In the genomic region with DNA sequence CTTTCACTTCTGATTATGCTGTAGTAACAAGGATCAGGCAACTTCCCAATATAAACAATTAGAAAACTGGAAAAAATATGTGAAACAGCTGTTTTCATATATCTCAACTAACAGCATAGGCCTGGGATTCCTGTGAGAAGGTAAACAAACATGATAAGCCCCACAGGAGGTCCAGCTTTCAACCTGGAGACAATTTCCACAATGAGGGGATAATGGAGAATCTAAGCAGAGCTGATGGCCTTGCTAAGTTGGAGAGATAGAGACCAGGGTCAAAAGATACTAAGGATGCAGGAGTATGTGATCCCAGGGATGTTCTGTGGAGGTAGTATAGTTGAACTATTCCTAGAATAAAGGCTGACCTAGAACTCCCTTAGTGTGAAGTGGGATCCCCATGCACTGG, we compare ENCODE assay signal across 31 cellular contexts.
A peak's percentile ranks its signal among the peaks of the same experiment; 100 is the strongest.
DNase-seq lines count a peak whose midpoint lies in the region; ATAC-seq and TF ChIP-seq lines count a peak whose summit lies in the region.
"Had no signal": no experiment of that assay in that cellular context is flagged by ENCODE, and none has a peak within 500 bp of the region (broad histone marks: within the 10 kb centered on the region; RNA-seq: fewer than 3 reads in every experiment).

No MANE protein-coding gene starts in this region.

- no peak for ATAC-seq in GM18870 (IDR thresholded peaks at IDR 0.05; ENCODE audit: unreplicated experiment)
- ATAC-seq: A549; CD8-positive, alpha-beta T cell had no signal

- no peak overlapping the region for H3K23ac ChIP-seq in mesendoderm (ENCODE audit: low read length)

- POLR2A ChIA-PET in RWPE1 (lab: Yijun Ruan, JAX; ENCODE audit: low non-redundant PET), result no interaction called here

- TF ChIP-seq CTCF in endodermal cell (conservative IDR thresholded peaks at IDR 0.05), result no peak
- no peak for TF ChIP-seq CTCF in RWPE1 (conservative IDR thresholded peaks at IDR 0.05; ENCODE audit: low read depth)

- H3K4me2 ChIP-seq in mesendoderm (ENCODE audit: low read length), result no peak overlapping the region
- H3K4me2 ChIP-seq: A549; BLaER1; BLaER1 treated with 17β-estradiol and CSF1 and Interleukin-3, amounts not matched to agents 10 nM and 100 nM had no signal

- peaks cover 19% of the 10 kb centered on the region for H3K9me3 Mint-ChIP-seq in endodermal cell
- H3K9me3 Mint-ChIP-seq: CD4-positive, alpha-beta memory T cell; CD4-positive, alpha-beta T cell; CD8-positive, alpha-beta T cell had no signal

- H4K8ac ChIP-seq in mesendoderm (ENCODE audit: low read depth, low read length), result no peak overlapping the region

- H3K36me3 ChIP-seq in endodermal cell (ENCODE audit: control insufficient read depth, insufficient read depth, low read length), result no peaks in the 10 kb centered on the region
- H3K36me3 ChIP-seq in mesendoderm (ENCODE audit: control insufficient read depth, insufficient read depth, low read length), result no peaks in the 10 kb centered on the region
- H3K36me3 ChIP-seq: BE2C; BLaER1; BLaER1 treated with 17β-estradiol and CSF1 and Interleukin-3, amounts not matched to agents 10 nM and 100 nM had no signal

- H3K9ac ChIP-seq in endodermal cell (ENCODE audit: extremely low read depth, low read length, poor library complexity, severe bottlenecking), result no peak overlapping the region
- no peak overlapping the region for H3K9ac ChIP-seq in mesendoderm (ENCODE audit: low read length)
- H3K9ac ChIP-seq: BLaER1; BLaER1 treated with 17β-estradiol and CSF1 and Interleukin-3, amounts not matched to agents 10 nM and 100 nM had no signal

- DNase-seq in endodermal cell, result peak; percentile 54
- peak; percentile 65 for DNase-seq in mesendoderm
- no peak for DNase-seq in RWPE1 (ENCODE audit: low spot score)
- DNase-seq: 8988T; ACHN; AML-193; BE2C; C1 segment of cervical spinal cord; Caco-2; Calu3; CD4-positive, alpha-beta memory T cell; CD4-positive, alpha-beta T cell; CD4-positive, CD25-positive, alpha-beta regulatory T cell; CD8-positive, alpha-beta memory T cell; CD8-positive, alpha-beta T cell; COR-L47; DMS 273 treated with DMSO at 0.1 percent for 48 hours; DMS153; DMS53; DMS79; DMS79 treated with DMSO at 0.1 percent for 48 hours; DND-41; EL had no signal

- CTCF ChIA-PET in RWPE1 (lab: Yijun Ruan, JAX), result interaction anchor here (0.5 kb wide), 1 partner anchor 1691 kb away, joined by 4 read pairs; no protein-coding TSS in a partner anchor

- no peaks in the 10 kb centered on the region for H3K79me2 ChIP-seq in mesendoderm (ENCODE audit: control insufficient read depth, insufficient read depth, low read length)

- H2BK120ac ChIP-seq in mesendoderm (ENCODE audit: low read depth, low read length), result no peak overlapping the region

- H3K4me1 ChIP-seq in endodermal cell (ENCODE audit: control insufficient read depth, insufficient read depth, low read length) (no peaks in the 10 kb centered on the region), mesendoderm (ENCODE audit: control insufficient read depth, low read depth, low read length) (no peaks in the 10 kb centered on the region)
- H3K4me1 ChIP-seq: A549; BE2C; BLaER1; BLaER1 treated with 17β-estradiol and CSF1 and Interleukin-3, amounts not matched to agents 10 nM and 100 nM; Caco-2 had no signal

- no peak overlapping the region for H3K18ac ChIP-seq in mesendoderm (ENCODE audit: low read length)

- no peak overlapping the region for H4K5ac ChIP-seq in mesendoderm (ENCODE audit: low read length)

- H3K27ac ChIP-seq in endodermal cell (ENCODE audit: low read depth, low read length) (no peak overlapping the region), mesendoderm (ENCODE audit: low read depth, low read length) (no peak overlapping the region), RWPE1 (no peak overlapping the region)
- H3K27ac ChIP-seq: 22Rv1; A549; BLaER1; BLaER1 treated with 17β-estradiol and CSF1 and Interleukin-3, amounts not matched to agents 10 nM and 100 nM; C4-2B had no signal

- peaks cover 9% of the 10 kb centered on the region for H3K27me3 Mint-ChIP-seq in endodermal cell (ENCODE audit: insufficient read depth)
- H3K27me3 Mint-ChIP-seq: B cell; CD4-positive, alpha-beta memory T cell; CD4-positive, alpha-beta T cell; CD4-positive, CD25-positive, alpha-beta regulatory T cell had no signal

- no peak overlapping the region for H3K4me3 Mint-ChIP-seq in endodermal cell
- H3K4me3 Mint-ChIP-seq: B cell; CD14-positive monocyte; CD4-positive, alpha-beta memory T cell; CD4-positive, alpha-beta T cell; CD4-positive, CD25-positive, alpha-beta regulatory T cell; CD8-positive, alpha-beta memory T cell; CD8-positive, alpha-beta T cell had no signal

- no peaks in the 10 kb centered on the region for H3K27me3 ChIP-seq in endodermal cell (ENCODE audit: control insufficient read depth, insufficient read depth, low read length, poor library complexity, severe bottlenecking)
- no peaks in the 10 kb centered on the region for H3K27me3 ChIP-seq in mesendoderm (ENCODE audit: insufficient read depth, low read length, poor library complexity)
- H3K27me3 ChIP-seq: BE2C had no signal

- H3K79me1 ChIP-seq in mesendoderm (ENCODE audit: low read length), result no peaks in the 10 kb centered on the region

- H3K56ac ChIP-seq in mesendoderm (ENCODE audit: low read length), result no peak overlapping the region

- H3K4me3 ChIP-seq in endodermal cell (ENCODE audit: low read length), result no peak overlapping the region
- no peak overlapping the region for H3K4me3 ChIP-seq in mesendoderm (ENCODE audit: low read length)
- H3K4me3 ChIP-seq: A549; BLaER1; BLaER1 treated with 17β-estradiol and CSF1 and Interleukin-3, amounts not matched to agents 10 nM and 100 nM had no signal

- H2BK15ac ChIP-seq in mesendoderm (replicated peaks; ENCODE audit: low read depth), result no peak overlapping the region

- no peak overlapping the region for H2BK5ac ChIP-seq in mesendoderm (ENCODE audit: low read length)

- no peaks in the 10 kb centered on the region for H3K9me3 ChIP-seq in endodermal cell (ENCODE audit: control insufficient read depth, low read length)
- H3K9me3 ChIP-seq: A549, BE2C, BLaER1, Caco-2 had no signal

- H2AK5ac ChIP-seq in mesendoderm (ENCODE audit: low read length), result no peak overlapping the region

- no peaks in the 10 kb centered on the region for H3K36me3 Mint-ChIP-seq in endodermal cell (ENCODE audit: low read depth)
- H3K36me3 Mint-ChIP-seq: CD14-positive monocyte; CD4-positive, alpha-beta memory T cell; CD4-positive, CD25-positive, alpha-beta regulatory T cell; CD8-positive, alpha-beta memory T cell; CD8-positive, alpha-beta T cell had no signal

- no peaks in the 10 kb centered on the region for H3K4me1 Mint-ChIP-seq in endodermal cell
- H3K4me1 Mint-ChIP-seq: B cell; CD14-positive monocyte; CD4-positive, alpha-beta memory T cell; CD4-positive, CD25-positive, alpha-beta regulatory T cell; CD8-positive, alpha-beta memory T cell had no signal

- H3K4ac ChIP-seq in mesendoderm (ENCODE audit: low read depth, low read length), result no peak overlapping the region

- H3K27ac Mint-ChIP-seq in endodermal cell, result no peak overlapping the region
- H3K27ac Mint-ChIP-seq: B cell; CD14-positive monocyte; CD4-positive, alpha-beta memory T cell; CD4-positive, alpha-beta T cell; CD4-positive, CD25-positive, alpha-beta regulatory T cell; CD8-positive, alpha-beta memory T cell; CD8-positive, alpha-beta T cell had no signal
